13 cellular contexts compared by ENCODE assay signal in the genomic region with DNA sequence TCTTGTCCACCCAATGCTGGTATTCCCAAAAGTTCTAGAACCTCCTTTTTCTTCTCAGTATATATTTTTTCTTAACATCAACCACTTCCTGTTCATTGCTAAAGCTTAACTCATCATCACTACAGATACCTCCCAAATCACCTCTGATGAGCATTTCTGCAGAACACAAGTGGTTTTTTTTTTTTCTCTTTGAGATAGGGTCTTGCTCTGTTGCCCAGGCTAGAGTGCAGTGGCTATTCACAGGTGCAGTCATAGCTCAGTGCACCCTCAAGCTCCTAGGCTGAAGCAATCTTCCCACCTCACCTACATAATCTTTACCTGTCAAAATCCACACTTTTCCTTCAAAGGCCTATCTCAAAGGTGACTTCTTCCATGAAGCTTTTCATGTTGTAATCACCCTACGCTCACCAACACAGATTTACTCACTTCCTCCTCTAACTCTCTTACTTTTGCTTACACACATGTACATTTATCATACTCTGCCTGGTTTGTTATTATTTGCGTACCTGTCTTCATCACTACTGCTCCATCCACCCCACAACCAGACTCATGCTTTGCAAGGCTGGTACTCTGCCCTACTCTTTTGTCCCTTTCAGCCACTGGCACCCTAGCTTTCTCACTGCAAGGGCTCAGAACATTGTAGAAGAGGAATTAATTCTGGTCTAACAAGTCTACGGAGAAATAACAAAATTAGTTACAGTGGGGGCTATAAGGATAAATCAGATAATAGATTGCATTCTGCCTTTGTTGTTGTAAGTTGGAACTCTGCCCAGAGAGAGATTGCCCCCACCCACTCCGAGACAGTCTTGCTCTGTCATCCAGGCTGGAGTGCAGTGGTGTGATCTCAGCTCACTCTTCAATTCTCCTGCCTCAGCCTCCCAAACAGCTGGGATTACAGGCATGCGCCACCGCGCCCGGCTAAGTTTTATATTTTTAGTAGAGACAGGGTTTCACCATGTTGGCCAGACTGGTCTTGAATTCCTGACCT. TPM values are rescaled to one million over a fixed set of nuclear protein-coding genes. Genes with fewer than 3 reads are reported as not detected.
DNase-seq lines count a peak whose midpoint lies in the region; ATAC-seq, FAIRE-seq and TF ChIP-seq lines count a peak whose summit lies in the region.
"Had no signal": no experiment of that assay in that cellular context is flagged by ENCODE, and none has a peak within 500 bp of the region (broad histone marks: within the 10 kb centered on the region; RNA-seq: fewer than 3 reads in every experiment).

No MANE protein-coding gene starts in this region.

- DNase-seq in A549 (ENCODE audit: low read depth in 1 of 2, low spot score in 1 of 2) (no peak), immature natural killer cell (no peak), superior temporal gyrus (ENCODE audit: extremely low spot score) (no peak), COLO829 (ENCODE audit: low spot score) (no peak), NCI-H1694 (lab: John Stamatoyannopoulos, UW) (no peak), transverse colon (no peak)
- no peak for DNase-seq in CD4-positive, alpha-beta memory T cell
- DNase-seq in activated CD4-positive, alpha-beta memory T cell treated with anti-CD3 and anti-CD28 coated beads, Interleukin-2, amount 10 ng/mL, durations not matched to agents 7 days and 5 days, result no peak
- DNase-seq: COR-L47, dorsolateral prefrontal cortex, glutamatergic neuron, NCI-H1417, NCI-H748 treated with DMSO at 0.1 percent for 48 hours had no signal

- TF ChIP-seq POLR2A in A549 (IDR thresholded peaks at IDR 0.05; ENCODE audit: low read length) (no peak), transverse colon (IDR thresholded peaks at IDR 0.05) (no peak)

- no peaks in the 10 kb centered on the region for H3K36me3 ChIP-seq in CD4-positive, alpha-beta memory T cell (ENCODE audit: insufficient read depth, low read length)
- no peaks in the 10 kb centered on the region for H3K36me3 ChIP-seq in transverse colon

- WGBS in A549 (ENCODE audit: missing lambda C conversion rate), result 89% methylated on average over 8 of the region's 8 CpGs
- WGBS in transverse colon (ENCODE audit: low coverage in 1 of 2), 2 donors, result 89 to 93% methylated on average over 3 to 8 of the region's 8 CpGs

- peak; percentile 32 for FAIRE-seq in A549 (lab: Jason Lieb, UNC)

- H3K27me3 Mint-ChIP-seq in CD4-positive, alpha-beta memory T cell, result no peaks in the 10 kb centered on the region
- no peaks in the 10 kb centered on the region for H3K27me3 Mint-ChIP-seq in activated CD4-positive, alpha-beta memory T cell treated with anti-CD3 and anti-CD28 coated beads, Interleukin-2, amount 10 ng/mL, durations not matched to agents 7 days and 5 days
- H3K27me3 Mint-ChIP-seq in immature natural killer cell (ENCODE audit: low read depth in 3 of 3), result peaks cover 0 to 4% (median 0%) of the 10 kb centered on the region in 3 donors

- no peaks in the 10 kb centered on the region for H3K9me3 ChIP-seq in A549
- no peaks in the 10 kb centered on the region for H3K9me3 ChIP-seq in CD4-positive, alpha-beta memory T cell (ENCODE audit: control insufficient read depth in 1 of 2, low read length in 2 of 2)
- no peaks in the 10 kb centered on the region for H3K9me3 ChIP-seq in transverse colon

- TF ChIP-seq RAD21 in A549 (conservative IDR thresholded peaks at IDR 0.05 in 1 of 2, IDR thresholded peaks at IDR 0.05 in 1 of 2), result no peak

- no peak overlapping the region for H3K4me2 ChIP-seq in A549

- TF ChIP-seq EP300 in A549 (IDR thresholded peaks at IDR 0.05) (no peak), transverse colon (IDR thresholded peaks at IDR 0.05; ENCODE audit: low read depth) (no peak)

- intact Hi-C loops in CD4-positive, alpha-beta memory T cell (cut with micrococcal nuclease), result loop anchor here (10.0 kb wide), 1 partner anchor 51 kb away; no protein-coding TSS in a partner anchor
- intact Hi-C loops in transverse colon (cut with DNase I; ENCODE audit: low total_unique reads), result no loop called here

- no peaks in the 10 kb centered on the region for H3K4me1 ChIP-seq in A549
- H3K4me1 ChIP-seq in CD4-positive, alpha-beta memory T cell (ENCODE audit: insufficient read depth, low read length), result peaks cover 89% of the 10 kb centered on the region
- H3K4me1 ChIP-seq in transverse colon, result peaks cover 4 to 37% (median 13%) of the 10 kb centered on the region in 4 donors

- H3K4me1 Mint-ChIP-seq in CD4-positive, alpha-beta memory T cell, result peaks cover 65 to 96% (median 75%) of the 10 kb centered on the region in 4 donors
- H3K4me1 Mint-ChIP-seq in activated CD4-positive, alpha-beta memory T cell treated with anti-CD3 and anti-CD28 coated beads, Interleukin-2, amount 10 ng/mL, durations not matched to agents 7 days and 5 days, result peaks cover 47% of the 10 kb centered on the region
- peaks cover 68 to 96% of the 10 kb centered on the region in 2 donors for H3K4me1 Mint-ChIP-seq in immature natural killer cell

- POLR2A ChIA-PET in A549 (lab: Yijun Ruan, JAX), result no interaction called here
- POLR2A ChIA-PET in CD4-positive, alpha-beta memory T cell (lab: Charles Lee; ENCODE audit: partially characterized antibody), result interaction anchor here (0.7 to 2.5 kb wide), 2 partner anchors 54 to 204 kb away, joined by 4 to 7 read pairs; no protein-coding TSS in a partner anchor
- POLR2A ChIA-PET in activated CD4-positive, alpha-beta memory T cell treated with anti-CD3 and anti-CD28 coated beads, Interleukin-2, amount 10 ng/mL, durations not matched to agents 7 days and 5 days (lab: Charles Lee), result interaction anchor here (0.6 to 1.2 kb wide), 2 partner anchors 54 to 57 kb away, joined by 3 read pairs; no protein-coding TSS in a partner anchor

- peak overlapping the region; percentile 3 to 78 (median 50) for H3K27ac Mint-ChIP-seq in CD4-positive, alpha-beta memory T cell
- H3K27ac Mint-ChIP-seq in activated CD4-positive, alpha-beta memory T cell treated with anti-CD3 and anti-CD28 coated beads, Interleukin-2, amount 10 ng/mL, durations not matched to agents 7 days and 5 days, result peak overlapping the region; percentile 44
- H3K27ac Mint-ChIP-seq in immature natural killer cell, result peak overlapping the region in 5 of 6 donors; percentile 13 to 68 (median 50)

- no peak for TF ChIP-seq CTCF in A549 (IDR thresholded peaks at IDR 0.05)
- TF ChIP-seq CTCF in transverse colon (IDR thresholded peaks at IDR 0.05), result no peak

- in situ Hi-C loops in transverse colon (cut with MboI; ENCODE audit: low pct_ligation_motif_present in 1 of 4, low pct_unique_long_range_greater_than_20kb in 1 of 4, low sequenced_read_pairs in 3 of 4), result no loop called here

- peaks cover 4 to 9% of the 10 kb centered on the region in 2 donors for H3K36me3 Mint-ChIP-seq in CD4-positive, alpha-beta memory T cell
- peaks cover 15% of the 10 kb centered on the region for H3K36me3 Mint-ChIP-seq in activated CD4-positive, alpha-beta memory T cell treated with anti-CD3 and anti-CD28 coated beads, Interleukin-2, amount 10 ng/mL, durations not matched to agents 7 days and 5 days (ENCODE audit: low read depth)
- H3K36me3 Mint-ChIP-seq in immature natural killer cell, result peaks cover 0 to 4% (median 0%) of the 10 kb centered on the region in 3 donors

- no peak overlapping the region for H3K27ac ChIP-seq in A549
- H3K27ac ChIP-seq in CD4-positive, alpha-beta memory T cell (ENCODE audit: low read depth, low read length), result no peak overlapping the region
- no peak overlapping the region for H3K27ac ChIP-seq in transverse colon

- H3K9me3 Mint-ChIP-seq in CD4-positive, alpha-beta memory T cell, result no peaks in the 10 kb centered on the region
- H3K9me3 Mint-ChIP-seq in activated CD4-positive, alpha-beta memory T cell treated with anti-CD3 and anti-CD28 coated beads, Interleukin-2, amount 10 ng/mL, durations not matched to agents 7 days and 5 days, result no peaks in the 10 kb centered on the region
- no peaks in the 10 kb centered on the region for H3K9me3 Mint-ChIP-seq in immature natural killer cell

- peak overlapping the region in 7 of 8 donors; percentile 3 to 66 (median 17) for H3K4me3 Mint-ChIP-seq in CD4-positive, alpha-beta memory T cell
- H3K4me3 Mint-ChIP-seq in activated CD4-positive, alpha-beta memory T cell treated with anti-CD3 and anti-CD28 coated beads, Interleukin-2, amount 10 ng/mL, durations not matched to agents 7 days and 5 days, result no peak overlapping the region
- H3K4me3 Mint-ChIP-seq in immature natural killer cell, result peak overlapping the region in 4 of 5 donors; percentile 0 to 65 (median 6)

- CTCF ChIA-PET in A549 (lab: Yijun Ruan, JAX), result interaction anchor here (0.6 to 1.9 kb wide), 7 partner anchors 48 to 240 kb away, joined by 3 to 7 read pairs (median 3); a partner anchor contains a TSS
- CTCF ChIA-PET in CD4-positive, alpha-beta memory T cell (lab: Charles Lee; ENCODE audit: partially characterized antibody), result interaction anchor here (1.0 to 2.3 kb wide), 4 partner anchors 11 to 204 kb away, joined by 3 to 7 read pairs (median 3); no protein-coding TSS in a partner anchor
- CTCF ChIA-PET in activated CD4-positive, alpha-beta memory T cell treated with anti-CD3 and anti-CD28 coated beads, Interleukin-2, amount 10 ng/mL, durations not matched to agents 7 days and 5 days (lab: Charles Lee), result interaction anchor here (0.7 to 1.1 kb wide), 2 partner anchors 10 to 203 kb away, joined by 3 read pairs; no protein-coding TSS in a partner anchor

- no peak for ATAC-seq in A549

- H3K4me3 ChIP-seq in A549 (no peak overlapping the region), transverse colon (no peak overlapping the region)
- H3K4me3 ChIP-seq in CD4-positive, alpha-beta memory T cell (ENCODE audit: low read length in 2 of 2), result no peak overlapping the region
- H3K4me3 ChIP-seq: dorsolateral prefrontal cortex had no signal

- H3K27me3 ChIP-seq in CD4-positive, alpha-beta memory T cell (ENCODE audit: insufficient read depth, low read length), result no peaks in the 10 kb centered on the region
- no peaks in the 10 kb centered on the region for H3K27me3 ChIP-seq in transverse colon
- H3K27me3 ChIP-seq: dorsolateral prefrontal cortex had no signal

TF ChIP-seq in A549, 52 proteins besides CTCF, POLR2A, EP300 and RAD21 (continues in another document):
- TF ChIP-seq ZFP36 (IDR thresholded peaks at IDR 0.05; ENCODE audit: borderline replicate concordance, partially characterized antibody) (no peak), ESRRA (IDR thresholded peaks at IDR 0.05; ENCODE audit: borderline replicate concordance, low read length) (no peak)

RNA-seq across cellular contexts. Expression of a gene that starts 27.5 kb away (rescaled TPM):
- polyA plus RNA-seq in A549 (2011; rRNA removed) (24.1 and 34.1 TPM in 2 replicates), A549 (2017; fragmentation: RNase III; extraction: RNeasy Plus Mini Kit Qiagen cat#74134 plus additional on column Dnase treatment) (11.4 to 13.5 TPM (median 12.2 TPM) in 3 replicates), immature natural killer cell (10 to 100 TPM; 15.9 to 48.0 (median 26.4) TPM)
- 14.1 and 17.5 TPM in 2 replicates for polyA plus RNA-seq in A549 (2012; cell fraction: cytosol; rRNA removed)
- polyA plus RNA-seq in A549 (2012; cell fraction: nucleus; rRNA removed), result 48.5 and 62.4 TPM in 2 replicates
- polyA minus RNA-seq in A549 (2011; rRNA and poly(A)+ RNA removed), result 83.5 and 87.4 TPM in 2 replicates
- total RNA-seq in CD4-positive, alpha-beta memory T cell, result 100 to 1,000 TPM; 172 to 186 TPM
- 10 to 100 TPM; 17.2 to 33.7 TPM for polyA plus RNA-seq in CD4-positive, alpha-beta memory T cell
- total RNA-seq in activated CD4-positive, alpha-beta memory T cell treated with anti-CD3 and anti-CD28 coated beads, Interleukin-2, amount 10 ng/mL, durations not matched to agents 7 days and 5 days, result 10 to 100 TPM; 70.1 to 72.6 TPM
- total RNA-seq in transverse colon, result 100 to 1,000 TPM in 2 of 4 donors, 10 to 100 TPM in 2; 30.8 to 243 (median 102) TPM
